ENCODE assay signal across 12 cellular contexts in the genomic region with DNA sequence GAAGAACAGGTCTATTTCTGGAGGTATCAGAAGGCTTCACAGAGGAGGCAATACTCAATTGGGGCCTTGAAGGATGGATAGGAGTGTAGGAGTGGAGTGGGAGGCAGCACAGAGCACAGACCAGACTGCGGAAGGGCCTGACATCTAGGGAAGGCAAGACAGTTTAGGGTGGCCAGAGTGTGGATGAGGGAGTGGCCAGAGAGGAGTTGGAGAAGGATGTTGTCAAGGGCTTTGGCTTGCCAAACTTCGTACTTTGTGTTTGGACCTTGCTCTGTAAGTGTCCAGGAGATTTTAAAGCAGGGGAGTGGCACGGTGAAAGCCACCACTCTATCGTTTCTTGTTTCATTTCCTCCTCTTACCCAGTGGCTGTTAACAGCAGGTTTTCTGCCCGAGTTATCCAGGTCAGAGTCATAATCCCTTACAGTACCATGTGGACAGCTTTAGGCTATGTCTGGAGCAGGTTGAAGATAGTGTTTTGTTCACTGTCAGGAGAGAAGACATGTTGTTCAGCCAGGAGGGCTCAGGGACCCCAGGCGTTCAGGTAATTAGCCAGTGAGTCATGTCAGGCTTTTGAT. TPM values are rescaled to one million over a fixed set of nuclear protein-coding genes. Genes with fewer than 3 reads are reported as not detected.
A peak's percentile ranks its signal among the peaks of the same experiment; 100 is the strongest.
DNase-seq lines count a peak whose midpoint lies in the region; ATAC-seq and TF ChIP-seq lines count a peak whose summit lies in the region.
"Had no signal": no experiment of that assay in that cellular context is flagged by ENCODE, and none has a peak within 500 bp of the region (broad histone marks: within the 10 kb centered on the region; RNA-seq: fewer than 3 reads in every experiment).

No MANE protein-coding gene starts in this region.

- peaks cover 71% of the 10 kb centered on the region for H3K4me1 ChIP-seq in hepatocyte (ENCODE audit: insufficient read depth)
- peaks cover 66 to 98% of the 10 kb centered on the region in 2 donors for H3K4me1 ChIP-seq in thoracic aorta (ENCODE audit: control insufficient read depth in 1 of 2, low read depth in 2 of 2)
- peaks cover 13 to 88% (median 61%) of the 10 kb centered on the region in 4 donors for H3K4me1 ChIP-seq in tibial artery

- no peak for ATAC-seq in T-cell (replicated peaks in 1 of 4)
- ATAC-seq in thoracic aorta (ENCODE audit: insufficient number of reproducible peaks, low FRiP score, low read depth): no peak
- no peak for ATAC-seq in HG02840 (IDR thresholded peaks at IDR 0.05; ENCODE audit: low FRiP score, unreplicated experiment)

- H3K27ac Mint-ChIP-seq in activated CD4-positive, alpha-beta T cell treated with anti-CD3 and anti-CD28 coated beads, Interleukin-2, amount 10 ng/mL, durations not matched to agents 7 days and 5 days: peak overlapping the region; percentile 5
- peak overlapping the region; percentile 40 to 78 for H3K27ac Mint-ChIP-seq in T-cell
- H3K27ac Mint-ChIP-seq: endodermal cell had no signal

- peak overlapping the region; percentile 58 for H3K4me2 ChIP-seq in hepatocyte

- H3K27ac ChIP-seq in hepatocyte (peak overlapping the region; percentile 82), thoracic aorta (peak overlapping the region; percentile 10 to 64), tibial artery (no peak overlapping the region)
- H3K27ac ChIP-seq: SK-N-MC had no signal

- H3K27me3 ChIP-seq in hepatocyte (no peaks in the 10 kb centered on the region), thoracic aorta (replicated peaks; ENCODE audit: insufficient read depth) (no peaks in the 10 kb centered on the region), tibial artery (no peaks in the 10 kb centered on the region)
- H3K27me3 ChIP-seq: tibial nerve had no signal

- H3K9me3 ChIP-seq in hepatocyte (ENCODE audit: low read depth) (no peaks in the 10 kb centered on the region), thoracic aorta (no peaks in the 10 kb centered on the region), tibial artery (no peaks in the 10 kb centered on the region)
- H3K9me3 ChIP-seq: tibial nerve had no signal

- intact Hi-C loops in tibial artery (cut with DNase I; ENCODE audit: low total_unique reads): no loop called here

- no peak overlapping the region for H3K4me3 Mint-ChIP-seq in activated CD4-positive, alpha-beta T cell treated with anti-CD3 and anti-CD28 coated beads, Interleukin-2, amount 10 ng/mL, durations not matched to agents 7 days and 5 days
- peak overlapping the region in 1 of 3 donors; percentile 4 for H3K4me3 Mint-ChIP-seq in T-cell
- H3K4me3 Mint-ChIP-seq: endodermal cell had no signal

- H2AFZ ChIP-seq in hepatocyte: no peak overlapping the region

- H3K36me3 ChIP-seq in hepatocyte (replicated peaks; ENCODE audit: insufficient read depth, low read depth): no peaks in the 10 kb centered on the region
- no peaks in the 10 kb centered on the region for H3K36me3 ChIP-seq in thoracic aorta
- no peaks in the 10 kb centered on the region for H3K36me3 ChIP-seq in tibial artery
- H3K36me3 ChIP-seq: tibial nerve had no signal

- TF ChIP-seq CTCF in hepatocyte (IDR thresholded peaks at IDR 0.05; ENCODE audit: poor library complexity) (no peak), thoracic aorta (IDR thresholded peaks at IDR 0.05) (no peak), tibial artery (IDR thresholded peaks at IDR 0.05) (no peak)

- H3K36me3 Mint-ChIP-seq in activated CD4-positive, alpha-beta T cell treated with anti-CD3 and anti-CD28 coated beads, Interleukin-2, amount 10 ng/mL, durations not matched to agents 7 days and 5 days (ENCODE audit: low read depth): peaks cover 83% of the 10 kb centered on the region
- peaks cover 49% of the 10 kb centered on the region for H3K36me3 Mint-ChIP-seq in T-cell

- CTCF ChIA-PET in activated CD4-positive, alpha-beta T cell treated with anti-CD3 and anti-CD28 coated beads, Interleukin-2, amount 10 ng/mL, durations not matched to agents 7 days and 5 days (lab: Charles Lee): no interaction called here
- CTCF ChIA-PET in T-cell (lab: Charles Lee): no interaction called here

- 36% methylated on average over 6 of the region's 6 CpGs for WGBS in hepatocyte (ENCODE audit: low lambda C conversion rate, missing lambda C conversion rate)

- peaks cover 98% of the 10 kb centered on the region for H3K4me1 Mint-ChIP-seq in activated CD4-positive, alpha-beta T cell treated with anti-CD3 and anti-CD28 coated beads, Interleukin-2, amount 10 ng/mL, durations not matched to agents 7 days and 5 days
- H3K4me1 Mint-ChIP-seq in T-cell: peaks cover 77 to 96% (median 95%) of the 10 kb centered on the region in 3 donors

- no peaks in the 10 kb centered on the region for H3K9me2 ChIP-seq in hepatocyte (replicated peaks; ENCODE audit: insufficient read depth)

- POLR2A ChIA-PET in activated CD4-positive, alpha-beta T cell treated with anti-CD3 and anti-CD28 coated beads, Interleukin-2, amount 10 ng/mL, durations not matched to agents 7 days and 5 days (lab: Charles Lee): no interaction called here
- POLR2A ChIA-PET in T-cell (lab: Charles Lee): interaction anchor here in 1 of 2 donors (0.6 kb wide), 1 partner anchor 32 kb away, joined by 3 read pairs; no protein-coding TSS in a partner anchor

- peaks cover 9% of the 10 kb centered on the region for H3K9me3 Mint-ChIP-seq in activated CD4-positive, alpha-beta T cell treated with anti-CD3 and anti-CD28 coated beads, Interleukin-2, amount 10 ng/mL, durations not matched to agents 7 days and 5 days
- H3K9me3 Mint-ChIP-seq in T-cell: no peaks in the 10 kb centered on the region

- no peaks in the 10 kb centered on the region for H3K27me3 Mint-ChIP-seq in activated CD4-positive, alpha-beta T cell treated with anti-CD3 and anti-CD28 coated beads, Interleukin-2, amount 10 ng/mL, durations not matched to agents 7 days and 5 days
- H3K27me3 Mint-ChIP-seq in T-cell: no peaks in the 10 kb centered on the region

- no peak for DNase-seq in activated CD4-positive, alpha-beta T cell treated with anti-CD3 and anti-CD28 coated beads, Interleukin-2, amount 10 ng/mL, durations not matched to agents 7 days and 5 days
- DNase-seq in activated CD4-positive, alpha-beta T cell treated with anti-CD3 and anti-CD28 coated beads, Interleukin-2, amount 50 U/mL, for 1 hour: no peak
- DNase-seq in T-cell (no peak), hepatocyte (ENCODE audit: low spot score) (no peak), thoracic aorta (ENCODE audit: low spot score) (no peak), tibial artery (no peak), D341Med (ENCODE audit: low spot score) (no peak)
- DNase-seq: endodermal cell, NCI-H1436 treated with DMSO at 0.1 percent for 48 hours had no signal

- peaks cover 95% of the 10 kb centered on the region for H3K79me2 ChIP-seq in hepatocyte

- H3K4me3 ChIP-seq in hepatocyte: no peak overlapping the region
- no peak overlapping the region for H3K4me3 ChIP-seq in thoracic aorta
- no peak overlapping the region for H3K4me3 ChIP-seq in tibial artery
- H3K4me3 ChIP-seq: SK-N-MC, tibial nerve had no signal

- peaks cover 74% of the 10 kb centered on the region for H4K20me1 ChIP-seq in hepatocyte (ENCODE audit: insufficient read depth, poor library complexity, severe bottlenecking)

RNA-seq across cellular contexts. Expression of a gene that starts 12.3 kb away (rescaled TPM):
- 10 to 100 TPM; 81.6 to 83.9 TPM for total RNA-seq in activated CD4-positive, alpha-beta T cell treated with anti-CD3 and anti-CD28 coated beads, Interleukin-2, amount 10 ng/mL, durations not matched to agents 7 days and 5 days
- total RNA-seq in T-cell (100 to 1,000 TPM in 3 of 5 donors, 10 to 100 TPM in 2; 55.4 to 159 (median 110) TPM), hepatocyte (24.6 and 32.2 TPM in 2 replicates), thoracic aorta (10 to 100 TPM; 47.9 to 78.5 TPM)
- 24.7 and 26.5 TPM in 2 replicates for polyA plus RNA-seq in hepatocyte

Comparison
In these comparisons a context has a peak if more than half of its experiments do, and no peak if none do; other contexts are left out.
1. H3K27ac ChIP-seq: peak in hepatocyte (single experiment) and thoracic aorta (2 of 2); none in tibial artery (0 of 2).